1 cellular context compared by ENCODE assay signal in the genomic region with DNA sequence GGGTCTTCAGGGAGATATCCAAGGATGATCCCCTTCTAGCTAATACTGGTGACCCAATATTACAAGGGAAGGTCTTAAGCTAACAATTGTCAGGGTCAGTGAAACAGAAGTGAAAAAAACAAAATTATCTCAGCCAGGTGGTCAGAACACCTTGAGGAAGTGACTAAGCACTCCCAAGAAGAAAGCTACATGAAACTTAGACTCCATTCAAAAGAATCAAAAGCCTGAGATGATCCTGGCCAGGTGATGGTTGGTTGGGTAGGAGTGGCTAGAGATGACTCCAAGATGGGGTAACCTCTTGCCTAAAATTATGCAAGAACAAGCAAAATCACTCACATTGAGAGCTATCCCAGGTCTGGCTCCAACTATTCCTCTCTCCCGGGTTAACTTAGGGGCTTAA.
TF ChIP-seq lines count a peak whose summit lies in the region.

No MANE protein-coding gene starts in this region.

TF ChIP-seq in HepG2, 621 proteins besides CTCF, POLR2A, EP300 and RAD21:
- no peak for TF ChIP-seq MBNL3 (CRISPR knock-in tag; conservative IDR thresholded peaks at IDR 0.05)
- TF ChIP-seq, protein P1, sequence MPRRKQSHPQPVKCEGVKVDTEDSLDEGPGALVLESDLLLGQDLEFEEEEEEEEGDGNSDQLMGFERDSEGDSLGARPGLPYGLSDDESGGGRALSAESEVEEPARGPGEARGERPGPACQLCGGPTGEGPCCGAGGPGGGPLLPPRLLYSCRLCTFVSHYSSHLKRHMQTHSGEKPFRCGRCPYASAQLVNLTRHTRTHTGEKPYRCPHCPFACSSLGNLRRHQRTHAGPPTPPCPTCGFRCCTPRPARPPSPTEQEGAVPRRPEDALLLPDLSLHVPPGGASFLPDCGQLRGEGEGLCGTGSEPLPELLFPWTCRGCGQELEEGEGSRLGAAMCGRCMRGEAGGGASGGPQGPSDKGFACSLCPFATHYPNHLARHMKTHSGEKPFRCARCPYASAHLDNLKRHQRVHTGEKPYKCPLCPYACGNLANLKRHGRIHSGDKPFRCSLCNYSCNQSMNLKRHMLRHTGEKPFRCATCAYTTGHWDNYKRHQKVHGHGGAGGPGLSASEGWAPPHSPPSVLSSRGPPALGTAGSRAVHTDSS (CRISPR knock-in tag; conservative IDR thresholded peaks at IDR 0.05), result no peak
- TF ChIP-seq ZNF337 (CRISPR knock-in tag; IDR thresholded peaks at IDR 0.05; ENCODE audit: borderline replicate concordance, low read depth), result no peak
- no peak for TF ChIP-seq ZNF781 (CRISPR knock-in tag; IDR thresholded peaks at IDR 0.05; ENCODE audit: borderline replicate concordance, not compliant biosample characterization)
- TF ChIP-seq, protein P2, sequence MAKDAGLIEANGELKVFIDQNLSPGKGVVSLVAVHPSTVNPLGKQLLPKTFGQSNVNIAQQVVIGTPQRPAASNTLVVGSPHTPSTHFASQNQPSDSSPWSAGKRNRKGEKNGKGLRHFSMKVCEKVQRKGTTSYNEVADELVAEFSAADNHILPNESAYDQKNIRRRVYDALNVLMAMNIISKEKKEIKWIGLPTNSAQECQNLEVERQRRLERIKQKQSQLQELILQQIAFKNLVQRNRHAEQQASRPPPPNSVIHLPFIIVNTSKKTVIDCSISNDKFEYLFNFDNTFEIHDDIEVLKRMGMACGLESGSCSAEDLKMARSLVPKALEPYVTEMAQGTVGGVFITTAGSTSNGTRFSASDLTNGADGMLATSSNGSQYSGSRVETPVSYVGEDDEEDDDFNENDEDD (CRISPR knock-in tag; IDR thresholded peaks at IDR 0.05; ENCODE audit: borderline replicate concordance), result no peak
- TF ChIP-seq, protein P3, sequence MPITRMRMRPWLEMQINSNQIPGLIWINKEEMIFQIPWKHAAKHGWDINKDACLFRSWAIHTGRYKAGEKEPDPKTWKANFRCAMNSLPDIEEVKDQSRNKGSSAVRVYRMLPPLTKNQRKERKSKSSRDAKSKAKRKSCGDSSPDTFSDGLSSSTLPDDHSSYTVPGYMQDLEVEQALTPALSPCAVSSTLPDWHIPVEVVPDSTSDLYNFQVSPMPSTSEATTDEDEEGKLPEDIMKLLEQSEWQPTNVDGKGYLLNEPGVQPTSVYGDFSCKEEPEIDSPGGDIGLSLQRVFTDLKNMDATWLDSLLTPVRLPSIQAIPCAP (CRISPR knock-in tag; IDR thresholded peaks at IDR 0.05; ENCODE audit: low read depth), result no peak
- no peak for TF ChIP-seq ZFP90 (CRISPR knock-in tag; IDR thresholded peaks at IDR 0.05; ENCODE audit: borderline replicate concordance)
- no peak for TF ChIP-seq SUZ12 (IDR thresholded peaks at IDR 0.05; ENCODE audit: low read depth, low read length)
- TF ChIP-seq HDAC2 (CRISPR knock-in tag; IDR thresholded peaks at IDR 0.05), result no peak
- TF ChIP-seq, protein P4, sequence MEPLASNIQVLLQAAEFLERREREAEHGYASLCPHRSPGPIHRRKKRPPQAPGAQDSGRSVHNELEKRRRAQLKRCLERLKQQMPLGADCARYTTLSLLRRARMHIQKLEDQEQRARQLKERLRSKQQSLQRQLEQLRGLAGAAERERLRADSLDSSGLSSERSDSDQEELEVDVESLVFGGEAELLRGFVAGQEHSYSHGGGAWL (CRISPR knock-in tag; IDR thresholded peaks at IDR 0.05), result no peak
- no peak for TF ChIP-seq ZNF792 (CRISPR knock-in tag; IDR thresholded peaks at IDR 0.05)
- no peak for TF ChIP-seq XRCC5 (optimal IDR thresholded peaks at IDR 0.05; ENCODE audit: low read length)
- no peak for TF ChIP-seq SMAD3 (CRISPR knock-in tag; IDR thresholded peaks at IDR 0.05)
- TF ChIP-seq, protein P5, sequence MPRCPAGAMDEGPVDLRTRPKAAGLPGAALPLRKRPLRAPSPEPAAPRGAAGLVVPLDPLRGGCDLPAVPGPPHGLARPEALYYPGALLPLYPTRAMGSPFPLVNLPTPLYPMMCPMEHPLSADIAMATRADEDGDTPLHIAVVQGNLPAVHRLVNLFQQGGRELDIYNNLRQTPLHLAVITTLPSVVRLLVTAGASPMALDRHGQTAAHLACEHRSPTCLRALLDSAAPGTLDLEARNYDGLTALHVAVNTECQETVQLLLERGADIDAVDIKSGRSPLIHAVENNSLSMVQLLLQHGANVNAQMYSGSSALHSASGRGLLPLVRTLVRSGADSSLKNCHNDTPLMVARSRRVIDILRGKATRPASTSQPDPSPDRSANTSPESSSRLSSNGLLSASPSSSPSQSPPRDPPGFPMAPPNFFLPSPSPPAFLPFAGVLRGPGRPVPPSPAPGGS (CRISPR knock-in tag; IDR thresholded peaks at IDR 0.05), result no peak
